18 cellular contexts compared by ENCODE assay signal in genomic region chr12:88390811-88391210, GRCh38.
A peak's percentile ranks its signal among the peaks of the same experiment; 100 is the strongest.
DNase-seq lines count a peak whose midpoint lies in the region; ATAC-seq, FAIRE-seq and TF ChIP-seq lines count a peak whose summit lies in the region.
"Had no signal": no experiment of that assay in that cellular context is flagged by ENCODE, and none has a peak within 500 bp of the region (broad histone marks: within the 10 kb centered on the region; RNA-seq: fewer than 3 reads in every experiment).

No MANE protein-coding gene starts in this region.

- H3K36me3 ChIP-seq in GM23248 (ENCODE audit: low read depth) (peaks cover 8% of the 10 kb centered on the region), IMR-90 (ENCODE audit: control insufficient read depth, insufficient read depth, low read length) (no peaks in the 10 kb centered on the region), brain microvascular endothelial cell (replicated peaks) (no peaks in the 10 kb centered on the region), keratinocyte (ENCODE audit: control insufficient read depth in 2 of 2, extremely low read depth in 1 of 2, insufficient read depth in 2 of 2, low read length in 2 of 2) (no peaks in the 10 kb centered on the region), body of pancreas (replicated peaks in 1 of 2; ENCODE audit: insufficient read depth in 1 of 2, low read depth in 2 of 2) (no peaks in the 10 kb centered on the region)
- H3K36me3 ChIP-seq: BE2C had no signal

- TF ChIP-seq RAD21 in IMR-90 (IDR thresholded peaks at IDR 0.05; ENCODE audit: low read length) = no peak

- H3K4me1 Mint-ChIP-seq in activated CD8-positive, alpha-beta memory T cell treated with anti-CD3 and anti-CD28 coated beads, Interleukin-2, amount 10 ng/mL, durations not matched to agents 7 days and 5 days = peaks cover 3% of the 10 kb centered on the region
- H3K4me1 Mint-ChIP-seq: CD4-positive, alpha-beta memory T cell; IgD-negative memory B cell had no signal

- H4K20me1 ChIP-seq in GM23248 (ENCODE audit: insufficient read depth) (no peaks in the 10 kb centered on the region), IMR-90 (ENCODE audit: insufficient read depth, low read length) (no peaks in the 10 kb centered on the region), keratinocyte (ENCODE audit: control insufficient read depth, extremely low read depth, insufficient read depth, low read length) (no peaks in the 10 kb centered on the region)

- H3K27ac ChIP-seq in GM23248 = peak overlapping the region; percentile 61
- no peak overlapping the region for H3K27ac ChIP-seq in IMR-90 (ENCODE audit: insufficient read depth, low read length)
- H3K27ac ChIP-seq in brain microvascular endothelial cell = peak overlapping the region; percentile 62
- no peak overlapping the region for H3K27ac ChIP-seq in keratinocyte (ENCODE audit: control insufficient read depth, insufficient read depth, low read length)
- H3K27ac ChIP-seq in body of pancreas = no peak overlapping the region
- H3K27ac ChIP-seq: C4-2B had no signal

- intact Hi-C loops in IMR-90 (cut with micrococcal nuclease) = loop anchor here (5.0 kb wide), 1 partner anchor 861 kb away; no protein-coding TSS in a partner anchor
- intact Hi-C loops in body of pancreas (cut with DNase I) = no loop called here

- in situ Hi-C loops in GM23248 (cut with MboI) = no loop called here
- in situ Hi-C loops in IMR-90 (cut with MboI; ENCODE audit: low sequenced_read_pairs) = no loop called here
- in situ Hi-C loops in brain microvascular endothelial cell (cut with HindIII; ENCODE audit: low pct_ligation_motif_present, low sequenced_read_pairs) = no loop called here

- peaks cover 97% of the 10 kb centered on the region for H3K79me2 ChIP-seq in GM23248 (ENCODE audit: insufficient read depth)
- no peaks in the 10 kb centered on the region for H3K79me2 ChIP-seq in keratinocyte (ENCODE audit: control insufficient read depth, insufficient read depth, low read length)

- H3K4ac ChIP-seq in IMR-90 (ENCODE audit: low read depth, low read length) = no peak overlapping the region

- no peak overlapping the region for H3K4me3 Mint-ChIP-seq in activated CD8-positive, alpha-beta memory T cell treated with anti-CD3 and anti-CD28 coated beads, Interleukin-2, amount 10 ng/mL, durations not matched to agents 7 days and 5 days
- H3K4me3 Mint-ChIP-seq: IgD-negative memory B cell had no signal

- H2AK9ac ChIP-seq in IMR-90 (replicated peaks; ENCODE audit: low read depth, low read length, poor library complexity) = no peak overlapping the region

- no peak for ATAC-seq in IMR-90 (ENCODE audit: low read depth)
- ATAC-seq in activated CD8-positive, alpha-beta memory T cell treated with anti-CD3 and anti-CD28 coated beads, Interleukin-2, amount 10 ng/mL, durations not matched to agents 7 days and 5 days = no peak
- no peak for ATAC-seq in body of pancreas
- ATAC-seq in GM19328 (IDR thresholded peaks at IDR 0.05; ENCODE audit: unreplicated experiment) = no peak
- ATAC-seq: HCT116 had no signal

- H3K4me1 ChIP-seq in GM23248 (ENCODE audit: insufficient read depth) (peaks cover 75% of the 10 kb centered on the region), IMR-90 (ENCODE audit: control insufficient read depth, insufficient read depth, low read length) (peaks cover 4% of the 10 kb centered on the region), keratinocyte (ENCODE audit: control insufficient read depth, extremely low read depth, insufficient read depth, low read length) (peaks cover 9% of the 10 kb centered on the region), body of pancreas (no peaks in the 10 kb centered on the region)
- H3K4me1 ChIP-seq: BE2C had no signal

- H3K9me3 ChIP-seq in GM23248 (ENCODE audit: low read depth) (no peaks in the 10 kb centered on the region), IMR-90 (ENCODE audit: control insufficient read depth, insufficient read depth, low read length) (no peaks in the 10 kb centered on the region), keratinocyte (ENCODE audit: control insufficient read depth, low read depth, low read length) (no peaks in the 10 kb centered on the region), body of pancreas (no peaks in the 10 kb centered on the region)
- H3K9me3 ChIP-seq: BE2C had no signal

- no peaks in the 10 kb centered on the region for H3K9me2 ChIP-seq in GM23248 (ENCODE audit: insufficient read depth)

- no peak overlapping the region for H3K14ac ChIP-seq in IMR-90 (replicated peaks; ENCODE audit: low read depth, low read length)

- no peak overlapping the region for H4K91ac ChIP-seq in IMR-90 (ENCODE audit: insufficient read depth, low read depth, low read length)

- H3K27me3 ChIP-seq in GM23248 (replicated peaks; ENCODE audit: insufficient read depth) (no peaks in the 10 kb centered on the region), IMR-90 (ENCODE audit: control insufficient read depth, insufficient read depth, low read length) (no peaks in the 10 kb centered on the region), brain microvascular endothelial cell (replicated peaks) (no peaks in the 10 kb centered on the region), keratinocyte (ENCODE audit: control insufficient read depth, extremely low read depth, insufficient read depth, low read length) (no peaks in the 10 kb centered on the region), body of pancreas (no peaks in the 10 kb centered on the region)
- H3K27me3 ChIP-seq: BE2C had no signal

- no peaks in the 10 kb centered on the region for H3K36me3 Mint-ChIP-seq in activated CD8-positive, alpha-beta memory T cell treated with anti-CD3 and anti-CD28 coated beads, Interleukin-2, amount 10 ng/mL, durations not matched to agents 7 days and 5 days
- H3K36me3 Mint-ChIP-seq: CD4-positive, alpha-beta memory T cell; IgD-negative memory B cell had no signal

- peaks cover 66% of the 10 kb centered on the region for H3F3A ChIP-seq in GM23248 (ENCODE audit: insufficient read depth)

- H4K5ac ChIP-seq in IMR-90 (ENCODE audit: low read depth, low read length) = peak overlapping the region; percentile 75; the same call in 1 of the 2 replicates

- H3K9me1 ChIP-seq in IMR-90 (ENCODE audit: insufficient read depth, low read length) = 0 out of 2 replicates have a peak, but pooled peaks cover 8% of the 10 kb centered on the region
- no peaks in the 10 kb centered on the region for H3K9me1 ChIP-seq in keratinocyte (ENCODE audit: control insufficient read depth, extremely low read depth, insufficient read depth, low read length)

- no peak overlapping the region for H3K27ac Mint-ChIP-seq in activated CD8-positive, alpha-beta memory T cell treated with anti-CD3 and anti-CD28 coated beads, Interleukin-2, amount 10 ng/mL, durations not matched to agents 7 days and 5 days
- H3K27ac Mint-ChIP-seq: CD4-positive, alpha-beta memory T cell; IgD-negative memory B cell had no signal

- peak overlapping the region; percentile 45; the same call in 1 of the 3 replicates for H2BK15ac ChIP-seq in IMR-90 (ENCODE audit: low read depth, low read length)

- peaks cover 3 to 6% of the 10 kb centered on the region in 2 experiments; a peak in 1 of 4 replicates for H3K79me1 ChIP-seq in IMR-90 (ENCODE audit: low read depth in 1 of 2, low read length in 2 of 2)

- H2AK5ac ChIP-seq in IMR-90 (ENCODE audit: low read depth, low read length) = no peak overlapping the region

- no peak overlapping the region for H4K8ac ChIP-seq in IMR-90 (ENCODE audit: low read depth in 2 of 2, low read length in 2 of 2)

- no peak for TF ChIP-seq CTCF in IMR-90 (conservative IDR thresholded peaks at IDR 0.05; ENCODE audit: low read depth, low read length)
- no peak for TF ChIP-seq CTCF in brain microvascular endothelial cell (IDR thresholded peaks at IDR 0.05; ENCODE audit: low read depth, low read length, missing control alignments)
- TF ChIP-seq CTCF in keratinocyte (optimal IDR thresholded peaks at IDR 0.05 in 1 of 3, IDR thresholded peaks at IDR 0.05 in 1 of 3, conservative IDR thresholded peaks at IDR 0.05 in 1 of 3; ENCODE audit: extremely low read depth in 1 of 3, insufficient read depth in 2 of 3, low read length in 3 of 3) = no peak
- no peak for TF ChIP-seq CTCF in body of pancreas (IDR thresholded peaks at IDR 0.05)

- peaks cover 5% of the 10 kb centered on the region for H3K27me3 Mint-ChIP-seq in activated CD8-positive, alpha-beta memory T cell treated with anti-CD3 and anti-CD28 coated beads, Interleukin-2, amount 10 ng/mL, durations not matched to agents 7 days and 5 days
- H3K27me3 Mint-ChIP-seq: IgD-negative memory B cell had no signal

- H3K9ac ChIP-seq in GM23248 = no peak overlapping the region
- H3K9ac ChIP-seq in IMR-90 (ENCODE audit: low read depth, low read length) = no peak overlapping the region
- no peak overlapping the region for H3K9ac ChIP-seq in keratinocyte (ENCODE audit: control insufficient read depth, extremely low read depth, insufficient read depth, low read length)

- H2BK5ac ChIP-seq in IMR-90 (ENCODE audit: low read depth, low read length, poor library complexity, severe bottlenecking) = no peak overlapping the region

- CTCF ChIA-PET in IMR-90 (lab: Yijun Ruan, JAX) = no interaction called here
- CTCF ChIA-PET in activated CD8-positive, alpha-beta memory T cell treated with anti-CD3 and anti-CD28 coated beads, Interleukin-2, amount 10 ng/mL, durations not matched to agents 7 days and 5 days (lab: Charles Lee) = no interaction called here

- DNase-seq in GM23248 (no peak), IMR-90 (no peak), brain microvascular endothelial cell (no peak), keratinocyte (ENCODE audit: low read depth, low spot score) (no peak), occipital lobe (lab: John Stamatoyannopoulos, UW) (no peak), body of pancreas (no peak)
- DNase-seq in activated CD8-positive, alpha-beta memory T cell treated with anti-CD3 and anti-CD28 coated beads, Interleukin-2, amount 10 ng/mL, durations not matched to agents 7 days and 5 days = no peak
- DNase-seq: BE2C, DMS79 treated with DMSO at 0.1 percent for 48 hours, EL had no signal

- 70 to 82% methylated on average over 3 of the region's 3 CpGs for WGBS in GM23248 (ENCODE audit: low coverage in 1 of 2, low lambda C conversion rate in 2 of 2, missing lambda C conversion rate in 2 of 2), 2 experiments
- WGBS in IMR-90 (ENCODE audit: extremely low coverage in 2 of 2, insufficient read length in 1 of 2), 2 experiments = 80% methylated on average over 1 of the region's 3 CpGs; no CpG with 5 or more reads in 1 of the 2 experiments
- WGBS in body of pancreas, 2 donors = 52 to 62% methylated on average over 3 of the region's 3 CpGs

- dilution Hi-C loops in IMR-90 (cut with HindIII; ENCODE audit: low sequenced_read_pairs, unreplicated experiment) = no loop called here
- dilution Hi-C loops in keratinocyte (cut with MboI; ENCODE audit: extremely low pct_ligation_motif_present, low sequenced_read_pairs) = no loop called here

- POLR2A ChIA-PET in IMR-90 (lab: Charles Lee; ENCODE audit: unreplicated experiment) = no interaction called here

- H3K23ac ChIP-seq in IMR-90 (ENCODE audit: low read depth, low read length) = no peak overlapping the region

- H2AFZ ChIP-seq in GM23248 (no peak overlapping the region), IMR-90 (replicated peaks; ENCODE audit: low read length, poor library complexity) (no peak overlapping the region), keratinocyte (ENCODE audit: control insufficient read depth, low read length) (no peak overlapping the region)

- no peak overlapping the region for H2BK120ac ChIP-seq in IMR-90 (ENCODE audit: low read depth, low read length)

- H3K56ac ChIP-seq in IMR-90 (ENCODE audit: extremely low read depth, insufficient read depth, low read length) = no peak overlapping the region

- peak; percentile 23 for FAIRE-seq in keratinocyte (lab: Jason Lieb, UNC)
- FAIRE-seq: A204.1, G401.6, GM12891 had no signal

- no peak for TF ChIP-seq POLR2A in IMR-90 (IDR thresholded peaks at IDR 0.05; ENCODE audit: low read depth, low read length)
- no peak for TF ChIP-seq POLR2A in body of pancreas (IDR thresholded peaks at IDR 0.05)

- no peaks in the 10 kb centered on the region for H3K9me3 Mint-ChIP-seq in activated CD8-positive, alpha-beta memory T cell treated with anti-CD3 and anti-CD28 coated beads, Interleukin-2, amount 10 ng/mL, durations not matched to agents 7 days and 5 days (ENCODE audit: low read depth)

- peak overlapping the region; percentile 76; the same call in 1 of the 2 replicates for H3K18ac ChIP-seq in IMR-90 (ENCODE audit: low read depth, low read length)

- H3K4me3 ChIP-seq in GM23248 = no peak overlapping the region
- H3K4me3 ChIP-seq in IMR-90 (ENCODE audit: insufficient read depth, low read depth, low read length) = no peak overlapping the region
- no peak overlapping the region for H3K4me3 ChIP-seq in brain microvascular endothelial cell (ENCODE audit: low read depth, low read length)
- H3K4me3 ChIP-seq in keratinocyte (ENCODE audit: control insufficient read depth in 2 of 3, extremely low read depth in 1 of 3, insufficient read depth in 2 of 3, low read depth in 1 of 3, low read length in 3 of 3) = no peak overlapping the region
- H3K4me3 ChIP-seq in body of pancreas = no peak overlapping the region

- 0 out of 2 replicates have a peak overlapping the region, but pooled peaks have one; percentile 21 for H2BK20ac ChIP-seq in IMR-90 (ENCODE audit: low read depth, low read length)

- no TSS peak for BruUV-seq in IMR-90 (replicated peaks; lab: Mats Ljungman, UMichigan)

- H3K4me2 ChIP-seq in GM23248 (ENCODE audit: unreplicated experiment) (peak overlapping the region; percentile 65), IMR-90 (ENCODE audit: low read depth, low read length) (no peak overlapping the region), keratinocyte (ENCODE audit: control insufficient read depth, extremely low read depth, insufficient read depth, low read depth, low read length) (no peak overlapping the region)

Comparison
In these comparisons a context has a peak if more than half of its experiments do, and no peak if none do; other contexts are left out.
1. H3K27ac ChIP-seq: peak in GM23248 (single experiment) and brain microvascular endothelial cell (single experiment); none in IMR-90 (single experiment), keratinocyte (single experiment) and body of pancreas (0 of 4).